Comparison of ENCODE assay signal across 8 cellular contexts in genomic region chr18:58671941-58672565, GRCh38. TPM values are rescaled to one million over a fixed set of nuclear protein-coding genes. Genes with fewer than 3 reads are reported as not detected.
A peak's percentile ranks its signal among the peaks of the same experiment; 100 is the strongest.
DNase-seq lines count a peak whose midpoint lies in the region; ATAC-seq lines count a peak whose summit lies in the region.

No MANE protein-coding gene starts in this region.

- CTCF ChIA-PET in activated CD8-positive, alpha-beta memory T cell treated with anti-CD3 and anti-CD28 coated beads, Interleukin-2, amount 10 ng/mL, durations not matched to agents 7 days and 5 days (lab: Charles Lee), result interaction anchor here (1.0 to 4.4 kb wide), 9 partner anchors 12 to 142 kb away, joined by 3 to 32 read pairs (median 6); no protein-coding TSS in a partner anchor

- H3K4me1 ChIP-seq in SJCRH30, result peaks cover 4% of the 10 kb centered on the region; the same call in 1 of the 2 replicates
- peaks cover 6% of the 10 kb centered on the region for H3K4me1 ChIP-seq in muscle layer of colon (ENCODE audit: insufficient read depth, low read length)

- H3K27ac Mint-ChIP-seq in activated CD8-positive, alpha-beta memory T cell treated with anti-CD3 and anti-CD28 coated beads, Interleukin-2, amount 10 ng/mL, durations not matched to agents 7 days and 5 days, result peak overlapping the region; percentile 96

- peak overlapping the region; percentile 65 for H3K9ac ChIP-seq in muscle layer of colon (ENCODE audit: low read length)

- no peak for DNase-seq in activated CD8-positive, alpha-beta memory T cell treated with anti-CD3 and anti-CD28 coated beads, Interleukin-2, amount 10 ng/mL, durations not matched to agents 7 days and 5 days
- DNase-seq in activated CD8-positive, alpha-beta memory T cell treated with anti-CD3 and anti-CD28 coated beads, Interleukin-2, amount 50 U/mL, for 4 hours, result no peak
- DNase-seq in SJCRH30 (peak; percentile 31 to 48), epidermal melanocyte (ENCODE audit: insufficient read length, low spot score) (peak; percentile 28), NCI-H748 (lab: John Stamatoyannopoulos, UW; ENCODE audit: unreplicated experiment) (no peak)
- no peak for DNase-seq in activated CD4-positive, CD25-positive, alpha-beta regulatory T cell treated with anti-CD3 and anti-CD28 coated beads, Interleukin-2, amount 50 U/mL, for 72 hours

- H3K36me3 ChIP-seq in SJCRH30 (no peaks in the 10 kb centered on the region), muscle layer of colon (ENCODE audit: insufficient read depth, low read length) (no peaks in the 10 kb centered on the region)

- peaks cover 8% of the 10 kb centered on the region for H3K27me3 Mint-ChIP-seq in activated CD8-positive, alpha-beta memory T cell treated with anti-CD3 and anti-CD28 coated beads, Interleukin-2, amount 10 ng/mL, durations not matched to agents 7 days and 5 days

- ATAC-seq in activated CD8-positive, alpha-beta memory T cell treated with anti-CD3 and anti-CD28 coated beads, Interleukin-2, amount 10 ng/mL, durations not matched to agents 7 days and 5 days, result no peak
- peak; percentile 18 for ATAC-seq in HG02938 (IDR thresholded peaks at IDR 0.05; ENCODE audit: unreplicated experiment)

- peaks cover 17% of the 10 kb centered on the region for H3K36me3 Mint-ChIP-seq in activated CD8-positive, alpha-beta memory T cell treated with anti-CD3 and anti-CD28 coated beads, Interleukin-2, amount 10 ng/mL, durations not matched to agents 7 days and 5 days

- peak overlapping the region; percentile 92 for H3K4me3 ChIP-seq in SJCRH30
- peak overlapping the region; percentile 73 to 79 for H3K4me3 ChIP-seq in muscle layer of colon (ENCODE audit: low read depth in 1 of 2, low read length in 2 of 2)

- peak overlapping the region; percentile 95 for H3K4me3 Mint-ChIP-seq in activated CD8-positive, alpha-beta memory T cell treated with anti-CD3 and anti-CD28 coated beads, Interleukin-2, amount 10 ng/mL, durations not matched to agents 7 days and 5 days

- H3K27ac ChIP-seq in SJCRH30, result no peak overlapping the region; the same call in 1 of the 2 replicates
- peak overlapping the region; percentile 45 for H3K27ac ChIP-seq in muscle layer of colon (ENCODE audit: low read depth, low read length)

- H3K27me3 ChIP-seq in SJCRH30 (no peaks in the 10 kb centered on the region), muscle layer of colon (ENCODE audit: control insufficient read depth in 1 of 2, insufficient read depth in 2 of 2, low read length in 2 of 2) (no peaks in the 10 kb centered on the region)

- no peaks in the 10 kb centered on the region for H3K9me3 ChIP-seq in SJCRH30 (replicated peaks)
- no peaks in the 10 kb centered on the region for H3K9me3 ChIP-seq in muscle layer of colon (ENCODE audit: low read length)

- H3K9me3 Mint-ChIP-seq in activated CD8-positive, alpha-beta memory T cell treated with anti-CD3 and anti-CD28 coated beads, Interleukin-2, amount 10 ng/mL, durations not matched to agents 7 days and 5 days (ENCODE audit: low read depth), result no peaks in the 10 kb centered on the region

- peaks cover 46% of the 10 kb centered on the region for H3K4me1 Mint-ChIP-seq in activated CD8-positive, alpha-beta memory T cell treated with anti-CD3 and anti-CD28 coated beads, Interleukin-2, amount 10 ng/mL, durations not matched to agents 7 days and 5 days

RNA-seq across cellular contexts. Expression of gene MALT1, which starts 0.8 kb away (rescaled TPM):
- 10 to 100 TPM; 30.3 to 31.6 TPM for total RNA-seq in activated CD8-positive, alpha-beta memory T cell treated with anti-CD3 and anti-CD28 coated beads, Interleukin-2, amount 10 ng/mL, durations not matched to agents 7 days and 5 days
- 12.2 TPM in 2 replicates for total RNA-seq in SJCRH30 (2014; rRNA removed; shearing (Covaris generic))

RNA-seq across cellular contexts. Expression of gene ALPK2, which starts 43.2 kb away (rescaled TPM):
- under 1 TPM in 1 of 2 experiments, not detected in 1; 0.33 TPM for total RNA-seq in activated CD8-positive, alpha-beta memory T cell treated with anti-CD3 and anti-CD28 coated beads, Interleukin-2, amount 10 ng/mL, durations not matched to agents 7 days and 5 days
- 1.2 and 1.4 TPM in 2 replicates for total RNA-seq in SJCRH30 (2014; rRNA removed; shearing (Covaris generic))

Comparison
In these comparisons a context has a peak if more than half of its experiments do, and no peak if none do; other contexts are left out.
1. DNase-seq: peak in SJCRH30 (2 of 2) and epidermal melanocyte (single experiment); none in activated CD8-positive, alpha-beta memory T cell treated with anti-CD3 and anti-CD28 coated beads, Interleukin-2, amount 10 ng/mL, durations not matched to agents 7 days and 5 days (single experiment), activated CD8-positive, alpha-beta memory T cell treated with anti-CD3 and anti-CD28 coated beads, Interleukin-2, amount 50 U/mL, for 4 hours (single experiment), activated CD4-positive, CD25-positive, alpha-beta regulatory T cell treated with anti-CD3 and anti-CD28 coated beads, Interleukin-2, amount 50 U/mL, for 72 hours (single experiment) and NCI-H748 (single experiment).